In the genomic region with DNA sequence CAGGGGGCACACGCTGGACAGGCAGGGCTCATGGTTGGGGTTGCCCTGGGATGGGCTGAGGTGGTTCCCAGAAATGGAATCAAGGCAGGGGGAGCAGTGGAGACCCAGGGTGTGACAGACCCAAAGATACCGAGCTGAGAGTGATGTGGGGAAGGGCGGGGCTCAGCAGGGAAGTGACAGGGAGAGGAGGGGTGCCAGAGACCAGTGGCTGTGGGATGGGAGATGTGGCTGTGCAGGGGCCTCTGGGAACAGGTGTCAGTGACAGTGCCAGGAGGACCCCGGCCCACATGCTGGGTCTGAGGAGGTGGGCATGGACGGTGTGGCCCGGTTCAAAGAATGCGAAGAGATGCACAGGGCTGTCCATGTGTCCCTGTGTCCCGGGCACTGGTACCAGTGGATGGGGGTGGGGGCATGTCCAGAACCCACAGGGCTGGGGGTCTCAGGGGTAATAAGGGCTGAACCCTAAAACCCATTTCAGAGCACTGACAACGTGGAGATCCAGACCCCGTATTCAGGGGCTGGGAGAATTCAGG, we compare ENCODE assay signal across 9 cellular contexts. TPM values are rescaled to one million over a fixed set of nuclear protein-coding genes. Genes with fewer than 3 reads are reported as not detected.
DNase-seq lines count a peak whose midpoint lies in the region; ATAC-seq and TF ChIP-seq lines count a peak whose summit lies in the region.
"Had no signal": no experiment of that assay in that cellular context is flagged by ENCODE, and none has a peak within 500 bp of the region (broad histone marks: within the 10 kb centered on the region; RNA-seq: fewer than 3 reads in every experiment).

No MANE protein-coding gene starts in this region.

- TF ChIP-seq CTCF in GM12875 (IDR thresholded peaks at IDR 0.05; ENCODE audit: borderline replicate concordance, insufficient read depth, low read depth, low read length) (no peak), VCaP (conservative IDR thresholded peaks at IDR 0.05) (no peak), gastrocnemius medialis (IDR thresholded peaks at IDR 0.05 in 4 of 5, conservative IDR thresholded peaks at IDR 0.05 in 1 of 5) (no peak), thyroid gland (IDR thresholded peaks at IDR 0.05) (no peak)

- H3K4me3 ChIP-seq in GM12875 (ENCODE audit: low read depth, low read length) (peak overlapping the region; percentile 65), gastrocnemius medialis (peak overlapping the region; percentile 53 to 63 (median 62)), thyroid gland (replicated peaks in 1 of 3) (peak overlapping the region in 1 of 3 donors; percentile 43)

- DNase-seq in Right ventricle myocardium superior = no peak
- DNase-seq in gastrocnemius medialis = no peak
- no peak for DNase-seq in thyroid gland
- no peak for DNase-seq in NCI-H69 (lab: John Stamatoyannopoulos, UW)
- DNase-seq: hippocampal formation had no signal

- H3K4me1 ChIP-seq in gastrocnemius medialis (peaks cover 20 to 25% of the 10 kb centered on the region in 2 donors), thyroid gland (peaks cover 36 to 47% of the 10 kb centered on the region in 2 donors)

- TF ChIP-seq POLR2A in gastrocnemius medialis (IDR thresholded peaks at IDR 0.05) (no peak), thyroid gland (IDR thresholded peaks at IDR 0.05) (no peak)

- H3K27me3 ChIP-seq in gastrocnemius medialis (no peaks in the 10 kb centered on the region), thyroid gland (no peaks in the 10 kb centered on the region)

- peak; percentile 34 for ATAC-seq in Right ventricle myocardium superior (ENCODE audit: poor library complexity)
- ATAC-seq in gastrocnemius medialis = no peak
- no peak for ATAC-seq in HG03469 (IDR thresholded peaks at IDR 0.05; ENCODE audit: unreplicated experiment)
- no peak for ATAC-seq in GM21390 (IDR thresholded peaks at IDR 0.05; ENCODE audit: unreplicated experiment)

- intact Hi-C loops in Right ventricle myocardium superior (cut with DNase I) (no loop called here), gastrocnemius medialis (cut with DNase I; ENCODE audit: low total_unique reads) (loop anchor here (1.0 to 10.0 kb wide), 4 partner anchors 19 to 389 kb away; a partner anchor contains a TSS), thyroid gland (cut with DNase I) (loop anchor here (5.0 kb wide), 1 partner anchor 169 kb away; a partner anchor contains a TSS)

- H3K36me3 ChIP-seq in gastrocnemius medialis (no peaks in the 10 kb centered on the region), thyroid gland (no peaks in the 10 kb centered on the region)

- in situ Hi-C loops in gastrocnemius medialis (cut with MboI; ENCODE audit: low sequenced_read_pairs in 4 of 4) = no loop called here

- WGBS in thyroid gland, 2 donors = 53 to 67% methylated on average over 10 of the region's 10 CpGs

- no peaks in the 10 kb centered on the region for H3K9me3 ChIP-seq in gastrocnemius medialis
- no peaks in the 10 kb centered on the region for H3K9me3 ChIP-seq in thyroid gland

- H3K27ac ChIP-seq in VCaP (peak overlapping the region; percentile 91; the same call in 1 of the 2 replicates), gastrocnemius medialis (peak overlapping the region in 3 of 4 donors; percentile 3 to 62 (median 51)), thyroid gland (peak overlapping the region in 1 of 3 donors; percentile 28)

RNA-seq across cellular contexts. Expression of a gene that starts 1.0 kb away (rescaled TPM):
- 15.0 TPM for total RNA-seq in Right ventricle myocardium superior
- total RNA-seq in gastrocnemius medialis = 1 to 10 TPM; 3.6 to 9.3 (median 4.2) TPM
- 1 to 10 TPM; 5.8 to 8.5 (median 7.7) TPM for total RNA-seq in thyroid gland

RNA-seq across cellular contexts. Expression of a gene that starts 19.1 kb away (rescaled TPM):
- total RNA-seq in Right ventricle myocardium superior = 732 TPM
- total RNA-seq in gastrocnemius medialis = 1,000 to 10,000 TPM; 1,167 to 4,037 (median 2,295) TPM
- total RNA-seq in thyroid gland = 1,000 to 10,000 TPM; 1,818 to 3,649 (median 2,349) TPM

RNA-seq across cellular contexts. Expression of a gene that starts 21.3 kb away (rescaled TPM):
- total RNA-seq in Right ventricle myocardium superior = not detected
- total RNA-seq in gastrocnemius medialis = not detected
- 1 to 10 TPM; 1.1 to 6.0 (median 4.6) TPM for total RNA-seq in thyroid gland

RNA-seq across cellular contexts. Expression of a gene that starts 38.9 kb away (rescaled TPM):
- total RNA-seq in Right ventricle myocardium superior = 79.6 TPM
- total RNA-seq in gastrocnemius medialis = 10 to 100 TPM; 13.0 to 35.8 (median 22.7) TPM
- 100 to 1,000 TPM in 3 of 4 donors, 10 to 100 TPM in 1; 93.9 to 179 (median 117) TPM for total RNA-seq in thyroid gland
